Comparison of ENCODE assay signal across 8 cellular contexts in the genomic region with DNA sequence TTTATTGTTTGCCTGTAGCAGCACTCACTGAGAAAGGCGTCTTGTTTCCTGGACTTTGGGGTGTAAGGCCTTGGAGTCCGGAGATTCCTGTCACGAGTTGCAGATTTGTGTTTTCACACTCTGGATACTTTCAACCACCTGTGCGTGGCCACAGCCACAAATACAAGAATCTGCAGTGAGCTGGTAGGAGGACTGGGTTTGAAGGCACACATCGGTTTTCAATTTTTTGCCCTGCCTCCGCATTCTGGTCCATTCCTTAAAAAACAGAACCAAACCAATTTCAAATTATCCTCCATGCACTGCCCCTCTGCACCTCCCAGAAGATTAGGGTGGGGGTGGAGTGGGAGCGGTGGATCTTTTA. TPM values are rescaled to one million over a fixed set of nuclear protein-coding genes. Genes with fewer than 3 reads are reported as not detected.
DNase-seq lines count a peak whose midpoint lies in the region; ATAC-seq and TF ChIP-seq lines count a peak whose summit lies in the region.

No MANE protein-coding gene starts in this region.

- H3K4me1 ChIP-seq in HUES48 (ENCODE audit: control insufficient read depth, insufficient read depth, low read length) (peaks cover 10% of the 10 kb centered on the region; the same call in 1 of the 2 replicates), heart right ventricle (peaks cover 0 to 44% (median 17%) of the 10 kb centered on the region in 9 donors)

- H3K36me3 ChIP-seq in HUES48 (ENCODE audit: control insufficient read depth, insufficient read depth, low read length) (no peaks in the 10 kb centered on the region), heart right ventricle (no peaks in the 10 kb centered on the region)

- 5 to 6% methylated on average over 7 of the region's 7 CpGs for WGBS in heart right ventricle, 2 donors

- intact Hi-C loops in heart right ventricle (cut with DNase I): loop anchor here in 1 of 10 donors (10.0 kb wide), 1 partner anchor 169 kb away; a partner anchor contains a TSS

- peak; percentile 28 to 32 for DNase-seq in activated T-cell treated with anti-CD3 and anti-CD28 coated beads, Interleukin-2, amount 50 U/mL, for 48 hours
- DNase-seq in heart right ventricle (no peak), retina (peak; percentile 28), AG08395 (ENCODE audit: low spot score) (no peak)

- H3K9ac ChIP-seq in HUES48 (ENCODE audit: low read depth, low read length): peak overlapping the region; percentile 79

- ATAC-seq in heart right ventricle (peak in 3 of 8 donors; percentile 23 to 29 (median 27)), HG02571 (IDR thresholded peaks at IDR 0.05; ENCODE audit: unreplicated experiment) (no peak), HG03460 (IDR thresholded peaks at IDR 0.05; ENCODE audit: unreplicated experiment) (no peak)

- H3K9me3 ChIP-seq in HUES48 (ENCODE audit: control insufficient read depth, insufficient read depth, low read length) (no peaks in the 10 kb centered on the region), heart right ventricle (peaks cover 0 to 7% (median 0%) of the 10 kb centered on the region in 11 donors)

- H3K27ac ChIP-seq in HUES48 (ENCODE audit: low read depth, low read length) (peak overlapping the region; percentile 89), heart right ventricle (peak overlapping the region in 9 of 10 donors; percentile 79 to 97 (median 90))

- no peak for TF ChIP-seq CTCF in heart right ventricle (IDR thresholded peaks at IDR 0.05)

- H3K27me3 ChIP-seq in HUES48 (ENCODE audit: control insufficient read depth, insufficient read depth, low read length) (no peaks in the 10 kb centered on the region), heart right ventricle (no peaks in the 10 kb centered on the region)

- H3K4me3 ChIP-seq in GM08714 (ENCODE audit: low read length): peak overlapping the region; percentile 96
- H3K4me3 ChIP-seq in HUES48 (ENCODE audit: low read depth, low read length): peak overlapping the region; percentile 80
- H3K4me3 ChIP-seq in heart right ventricle: peak overlapping the region; percentile 79 to 95 (median 88)

RNA-seq across cellular contexts. Expression of a gene that starts 0.6 kb away (rescaled TPM):
- total RNA-seq in heart right ventricle: 10 to 100 TPM; 26.2 to 41.7 (median 35.5) TPM
- 10 to 100 TPM in 1 of 2 donors, 1 to 10 TPM in 1; 7.5 to 10.9 TPM for polyA plus RNA-seq in heart right ventricle

Comparison
In these comparisons a context has a peak if more than half of its experiments do, and no peak if none do; other contexts are left out.
1. DNase-seq: peak in activated T-cell treated with anti-CD3 and anti-CD28 coated beads, Interleukin-2, amount 50 U/mL, for 48 hours (2 of 2) and retina (single experiment); none in heart right ventricle (0 of 2) and AG08395 (single experiment).
2. Peak in every context shown above with its lines, with median percentiles within 50 percentile points of each other: H3K4me3 ChIP-seq.